In the genomic region with DNA sequence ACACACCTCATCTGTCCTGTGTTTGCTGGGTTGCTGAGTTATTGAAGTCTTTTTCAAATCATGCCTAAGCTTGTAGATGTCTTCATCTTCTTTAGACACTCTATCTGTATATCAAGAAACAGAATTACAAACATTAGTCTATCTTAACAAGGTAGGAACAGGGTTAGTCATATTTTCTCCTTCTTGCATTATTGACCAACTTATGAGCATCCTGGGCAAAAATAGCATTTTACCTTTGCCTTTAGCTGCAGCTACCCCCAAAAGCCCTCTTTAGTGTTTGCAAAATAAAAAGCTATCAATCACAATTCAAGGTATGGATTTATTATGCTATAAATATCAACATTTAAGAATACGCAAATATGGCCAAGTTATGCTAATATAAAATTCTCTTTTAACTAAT, we compare ENCODE assay signal across 15 cellular contexts. TPM values are rescaled to one million over a fixed set of nuclear protein-coding genes. Genes with fewer than 3 reads are reported as not detected.
DNase-seq lines count a peak whose midpoint lies in the region; ATAC-seq and TF ChIP-seq lines count a peak whose summit lies in the region.
"Had no signal": no experiment of that assay in that cellular context is flagged by ENCODE, and none has a peak within 500 bp of the region (broad histone marks: within the 10 kb centered on the region; RNA-seq: fewer than 3 reads in every experiment).

No MANE protein-coding gene starts in this region.

- H3K27me3 ChIP-seq in brain microvascular endothelial cell (replicated peaks) (no peaks in the 10 kb centered on the region), hepatocyte (no peaks in the 10 kb centered on the region), skeletal muscle satellite cell (ENCODE audit: control insufficient read depth, insufficient read depth, low read length) (no peaks in the 10 kb centered on the region)
- H3K27me3 ChIP-seq: SJCRH30 had no signal

- peaks cover 65% of the 10 kb centered on the region for H3K36me3 ChIP-seq in brain microvascular endothelial cell (replicated peaks)
- H3K36me3 ChIP-seq in hepatocyte (replicated peaks; ENCODE audit: insufficient read depth, low read depth) = peaks cover 12% of the 10 kb centered on the region
- peaks cover 64% of the 10 kb centered on the region for H3K36me3 ChIP-seq in skeletal muscle satellite cell (ENCODE audit: insufficient read depth, low read length)

- peak overlapping the region; percentile 97 for H3K9ac ChIP-seq in skeletal muscle satellite cell (ENCODE audit: low read depth, low read length)

- H3K36me3 Mint-ChIP-seq in HFFc6 (ENCODE audit: low read depth) = peaks cover 75% of the 10 kb centered on the region

- no peak for ATAC-seq in HG02610 (IDR thresholded peaks at IDR 0.05; ENCODE audit: unreplicated experiment)
- ATAC-seq: activated T-cell treated with anti-CD3 and anti-CD28 coated beads, Interleukin-2, amount 50 U/mL, for 4 hours had no signal

- TF ChIP-seq CTCF in HFFc6 (IDR thresholded peaks at IDR 0.05) (no peak), brain microvascular endothelial cell (IDR thresholded peaks at IDR 0.05; ENCODE audit: low read depth, low read length, missing control alignments) (no peak), hepatocyte (IDR thresholded peaks at IDR 0.05; ENCODE audit: poor library complexity) (no peak)

- peak overlapping the region; percentile 92 for H3K4me2 ChIP-seq in hepatocyte
- peak overlapping the region; percentile 98 for H3K4me2 ChIP-seq in skeletal muscle satellite cell (ENCODE audit: low read length)

- DNase-seq in HFFc6 (no peak), brain microvascular endothelial cell (no peak), hepatocyte (ENCODE audit: low spot score) (no peak), NCI-H2196 treated with DMSO at 0.1 percent for 48 hours (lab: John Stamatoyannopoulos, UW; ENCODE audit: unreplicated experiment) (no peak), T-helper 9 cell (no peak), superior temporal gyrus (ENCODE audit: extremely low spot score) (no peak)
- DNase-seq: activated T-cell treated with anti-CD3 and anti-CD28 coated beads, Interleukin-2, amount 50 U/mL, for 4 hours; foreskin melanocyte; NCI-H1105 treated with DMSO at 0.1 percent for 48 hours; NCI-H524; SJCRH30 had no signal

- H3K27ac Mint-ChIP-seq in HFFc6 = no peak overlapping the region

- in situ Hi-C loops in brain microvascular endothelial cell (cut with HindIII; ENCODE audit: low pct_ligation_motif_present, low sequenced_read_pairs) = loop anchor here (25.0 kb wide), 3 partner anchors 669 to 1144 kb away; a partner anchor contains a TSS

- peaks cover 76% of the 10 kb centered on the region for H3K4me1 Mint-ChIP-seq in HFFc6 (ENCODE audit: low read depth)

- H3K9me2 ChIP-seq in hepatocyte (replicated peaks; ENCODE audit: insufficient read depth) = no peaks in the 10 kb centered on the region

- H3K9me3 Mint-ChIP-seq in HFFc6 = no peaks in the 10 kb centered on the region
- H3K9me3 Mint-ChIP-seq: activated T-cell treated with anti-CD3 and anti-CD28 coated beads, Interleukin-2, amount 50 U/mL, for 4 hours had no signal

- H3K9me3 ChIP-seq in hepatocyte (ENCODE audit: low read depth) = no peaks in the 10 kb centered on the region
- H3K9me3 ChIP-seq in skeletal muscle satellite cell (replicated peaks; ENCODE audit: low read length) = no peaks in the 10 kb centered on the region
- H3K9me3 ChIP-seq: SJCRH30 had no signal

- WGBS in hepatocyte (ENCODE audit: low lambda C conversion rate, missing lambda C conversion rate) = 80% methylated on average over 1 of the region's 1 CpG

- H3K27me3 Mint-ChIP-seq in HFFc6 (ENCODE audit: insufficient read depth) = peaks cover 6% of the 10 kb centered on the region

- no peak overlapping the region for H2AFZ ChIP-seq in hepatocyte

- H3K4me1 ChIP-seq in hepatocyte (ENCODE audit: insufficient read depth) (peaks cover 15% of the 10 kb centered on the region), skeletal muscle satellite cell (ENCODE audit: control insufficient read depth, insufficient read depth, low read length) (peaks cover 33% of the 10 kb centered on the region)

- H3K79me2 ChIP-seq in hepatocyte = peaks cover 60% of the 10 kb centered on the region

- peak overlapping the region; percentile 96 for H3K4me3 Mint-ChIP-seq in HFFc6
- H3K4me3 Mint-ChIP-seq: activated T-cell treated with anti-CD3 and anti-CD28 coated beads, Interleukin-2, amount 50 U/mL, for 4 hours had no signal

- peaks cover 55% of the 10 kb centered on the region for H4K20me1 ChIP-seq in hepatocyte (ENCODE audit: insufficient read depth, poor library complexity, severe bottlenecking)

- H3K4me3 ChIP-seq in brain microvascular endothelial cell (ENCODE audit: low read depth, low read length) (peak overlapping the region; percentile 91), hepatocyte (peak overlapping the region; percentile 85), skeletal muscle satellite cell (ENCODE audit: low read length) (peak overlapping the region; percentile 75)
- H3K4me3 ChIP-seq: SJCRH30 had no signal

- peak overlapping the region; percentile 15 for H3K27ac ChIP-seq in brain microvascular endothelial cell
- H3K27ac ChIP-seq in hepatocyte = peak overlapping the region; percentile 7
- H3K27ac ChIP-seq: SJCRH30 had no signal

RNA-seq across cellular contexts. Expression of a gene that starts 3.4 kb away (rescaled TPM):
- 10 to 100 TPM; 50.4 to 80.1 (median 71.3) TPM for total RNA-seq in HFFc6 (2021; fragmentation: NEBNext Ultra II Directional; extraction: Animal tissue kit (Norgen Biotek cat#: 25700))
- 183 and 186 TPM in 2 replicates for total RNA-seq in hepatocyte
- polyA plus RNA-seq in hepatocyte = 96.2 and 98.0 TPM in 2 replicates
- total RNA-seq in skeletal muscle satellite cell (2012; rRNA removed) = 59.0 and 81.9 TPM in 2 replicates

RNA-seq across cellular contexts. Expression of a gene that starts 34.7 kb away (rescaled TPM):
- not detected for total RNA-seq in HFFc6 (2021; fragmentation: NEBNext Ultra II Directional; extraction: Animal tissue kit (Norgen Biotek cat#: 25700))
- not detected in 2 replicates for total RNA-seq in hepatocyte
- polyA plus RNA-seq in hepatocyte = not detected in 2 replicates
- total RNA-seq in skeletal muscle satellite cell (2012; rRNA removed) = not detected in 2 replicates
- total RNA-seq: activated T-cell treated with anti-CD3 and anti-CD28 coated beads, Interleukin-2, amount 50 U/mL, for 4 hours; bronchial epithelial cell; lung microvascular endothelial cell; SJCRH30 had no signal
